9 cellular contexts compared by ENCODE assay signal in genomic region chr9:130171226-130172148, GRCh38. TPM values are rescaled to one million over a fixed set of nuclear protein-coding genes. Genes with fewer than 3 reads are reported as not detected.
DNase-seq lines count a peak whose midpoint lies in the region; ATAC-seq, FAIRE-seq and TF ChIP-seq lines count a peak whose summit lies in the region.
"Had no signal": no experiment of that assay in that cellular context is flagged by ENCODE, and none has a peak within 500 bp of the region (broad histone marks: within the 10 kb centered on the region; RNA-seq: fewer than 3 reads in every experiment).

No MANE protein-coding gene starts in this region.

- H3K36me3 ChIP-seq in lower lobe of right lung = no peaks in the 10 kb centered on the region
- no peaks in the 10 kb centered on the region for H3K36me3 ChIP-seq in upper lobe of left lung

- peak overlapping the region; percentile 58 to 60 for H3K4me3 Mint-ChIP-seq in activated T-cell treated with anti-CD3 and anti-CD28 coated beads, Interleukin-2, amount 50 U/mL, for 72 hours

- H3K4me1 ChIP-seq in lower lobe of right lung (peaks cover 11% of the 10 kb centered on the region), upper lobe of left lung (peaks cover 12 to 20% (median 15%) of the 10 kb centered on the region in 4 donors)

- TF ChIP-seq CTCF in cardiac fibroblast (IDR thresholded peaks at IDR 0.05; ENCODE audit: low read depth, low read length) (no peak), lower lobe of right lung (IDR thresholded peaks at IDR 0.05) (no peak), upper lobe of left lung (IDR thresholded peaks at IDR 0.05) (no peak)

- peaks cover 30% of the 10 kb centered on the region for H3K27me3 Mint-ChIP-seq in activated T-cell treated with anti-CD3 and anti-CD28 coated beads, Interleukin-2, amount 50 U/mL, for 72 hours (ENCODE audit: low read depth)

- no peak for TF ChIP-seq EP300 in upper lobe of left lung (IDR thresholded peaks at IDR 0.05)

- H3K27me3 ChIP-seq in lower lobe of right lung (ENCODE audit: low read depth) = peaks cover 11% of the 10 kb centered on the region
- H3K27me3 ChIP-seq in upper lobe of left lung = peaks cover 0 to 5% (median 4%) of the 10 kb centered on the region in 4 donors

- H3K9me3 ChIP-seq in lower lobe of right lung (no peaks in the 10 kb centered on the region), upper lobe of left lung (no peaks in the 10 kb centered on the region)

- H3K9me3 Mint-ChIP-seq in activated T-cell treated with anti-CD3 and anti-CD28 coated beads, Interleukin-2, amount 50 U/mL, for 72 hours = no peaks in the 10 kb centered on the region

- peaks cover 23% of the 10 kb centered on the region for H3K4me1 Mint-ChIP-seq in activated T-cell treated with anti-CD3 and anti-CD28 coated beads, Interleukin-2, amount 50 U/mL, for 72 hours (ENCODE audit: low read depth)

- DNase-seq in activated T-cell treated with anti-CD3 and anti-CD28 coated beads, Interleukin-2, amount 50 U/mL, for 72 hours = no peak
- DNase-seq in activated T-cell treated with anti-CD3 and anti-CD28 coated beads, Interleukin-2, amount 50 U/mL, for 1 hour = no peak
- DNase-seq in cardiac fibroblast (ENCODE audit: low read depth in 2 of 2) (no peak), lower lobe of right lung (no peak), upper lobe of left lung (peak in 1 of 2 donors; percentile 78), HTR-8/SVneo (ENCODE audit: insufficient read length, low spot score) (no peak), COLO668 (lab: John Stamatoyannopoulos, UW; ENCODE audit: unreplicated experiment) (no peak)

- no peak for FAIRE-seq in HTR-8/SVneo (lab: Jason Lieb, UNC)
- FAIRE-seq: G401.6 had no signal

- intact Hi-C loops in lower lobe of right lung (cut with DNase I) = no loop called here

- H3K27ac ChIP-seq in lower lobe of right lung (no peak overlapping the region), upper lobe of left lung (peak overlapping the region in 1 of 4 donors; percentile 50)

- H3K4me3 ChIP-seq in cardiac fibroblast (replicated peaks in 1 of 2; ENCODE audit: low read depth in 2 of 2, low read length in 2 of 2) = peak overlapping the region; percentile 31 to 49
- peak overlapping the region; percentile 45 for H3K4me3 ChIP-seq in lower lobe of right lung
- peak overlapping the region in 3 of 4 donors; percentile 48 to 58 (median 54) for H3K4me3 ChIP-seq in upper lobe of left lung

- H3K27ac Mint-ChIP-seq in activated T-cell treated with anti-CD3 and anti-CD28 coated beads, Interleukin-2, amount 50 U/mL, for 72 hours = no peak overlapping the region

- peak; percentile 10 to 12 for ATAC-seq in activated T-cell treated with anti-CD3 and anti-CD28 coated beads, Interleukin-2, amount 50 U/mL, for 72 hours (replicated peaks in 1 of 2)
- ATAC-seq in lower lobe of right lung = peak; percentile 3 to 24
- peak in 1 of 2 donors; percentile 1 for ATAC-seq in upper lobe of left lung (ENCODE audit: low FRiP score in 2 of 2)
- no peak for ATAC-seq in HG02938 (IDR thresholded peaks at IDR 0.05; ENCODE audit: unreplicated experiment)

- no peaks in the 10 kb centered on the region for H3K36me3 Mint-ChIP-seq in activated T-cell treated with anti-CD3 and anti-CD28 coated beads, Interleukin-2, amount 50 U/mL, for 72 hours (ENCODE audit: insufficient read depth in 2 of 2)

- TF ChIP-seq POLR2A in upper lobe of left lung (IDR thresholded peaks at IDR 0.05) = no peak

- 49 to 80% methylated on average over 11 to 33 of the region's 45 CpGs for WGBS in upper lobe of left lung, 2 donors

RNA-seq across cellular contexts. Expression of gene NCS1, which starts 0.7 kb away (rescaled TPM):
- total RNA-seq in activated T-cell treated with anti-CD3 and anti-CD28 coated beads, Interleukin-2, amount 50 U/mL, for 72 hours = 10 to 100 TPM; 18.7 to 28.1 TPM
- total RNA-seq in lower lobe of right lung (7.0 TPM), upper lobe of left lung (1 to 10 TPM; 2.7 to 10.0 (median 3.9) TPM)
